Comparison of ENCODE assay signal across 12 cellular contexts in the genomic region with DNA sequence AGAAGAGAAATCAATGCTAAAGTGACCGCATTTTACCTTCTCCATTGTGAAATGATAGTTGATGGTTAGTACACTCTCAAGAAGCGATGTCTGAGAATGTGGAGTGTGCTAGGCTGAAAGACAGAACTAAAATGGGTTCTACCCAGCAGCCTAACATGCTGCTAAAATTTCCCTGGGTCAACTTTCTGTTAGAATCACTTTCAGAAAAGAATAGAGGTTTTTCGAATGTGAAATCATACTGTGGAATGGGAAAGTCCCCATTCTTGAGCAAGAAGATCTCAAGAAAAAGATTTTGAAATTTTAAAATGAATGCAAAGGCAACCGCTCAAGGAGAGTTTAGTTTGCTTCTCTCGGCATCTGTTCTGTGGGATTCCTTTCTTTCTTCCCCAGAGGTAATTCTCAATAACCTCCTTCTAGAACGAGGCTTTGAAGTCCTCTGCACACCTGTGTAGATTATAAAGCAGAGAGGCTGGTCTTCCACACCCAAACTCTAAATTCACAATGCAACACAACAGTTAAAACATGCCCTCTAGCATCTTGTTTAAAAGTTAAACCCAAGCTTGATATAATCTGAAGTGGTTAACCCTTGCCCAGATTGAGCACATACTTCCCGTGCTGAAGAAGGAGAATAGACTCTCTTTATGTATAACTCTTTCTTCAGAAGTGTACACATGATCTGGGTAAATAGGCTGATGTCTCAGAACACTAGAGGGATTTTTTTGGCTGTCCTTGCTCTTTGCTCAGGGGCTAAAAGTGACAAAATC.
DNase-seq lines count a peak whose midpoint lies in the region; ATAC-seq lines count a peak whose summit lies in the region.
"Had no signal": no experiment of that assay in that cellular context is flagged by ENCODE, and none has a peak within 500 bp of the region (broad histone marks: within the 10 kb centered on the region; RNA-seq: fewer than 3 reads in every experiment).

No MANE protein-coding gene starts in this region.

- H3K36me3 ChIP-seq in SJCRH30, result no peaks in the 10 kb centered on the region

- no peak overlapping the region for H3K4me3 ChIP-seq in SJCRH30
- H3K4me3 ChIP-seq: smooth muscle cell had no signal

- H3K27ac Mint-ChIP-seq in activated naive CD8-positive, alpha-beta T cell treated with anti-CD3 and anti-CD28 coated beads, Interleukin-2, amount 50 U/mL, for 24 hours, result peak overlapping the region; percentile 34

- intact Hi-C loops in left ventricle myocardium superior (cut with micrococcal nuclease), result no loop called here

- H3K4me3 Mint-ChIP-seq in activated naive CD8-positive, alpha-beta T cell treated with anti-CD3 and anti-CD28 coated beads, Interleukin-2, amount 50 U/mL, for 24 hours, result no peak overlapping the region

- DNase-seq in activated naive CD8-positive, alpha-beta T cell treated with anti-CD3 and anti-CD28 coated beads, Interleukin-2, amount 50 U/mL, for 24 hours, result no peak
- DNase-seq in SJCRH30, result no peak
- DNase-seq in NCI-H1436 treated with DMSO at 0.1 percent for 48 hours (lab: John Stamatoyannopoulos, UW), result no peak
- no peak for DNase-seq in left ventricle myocardium superior
- DNase-seq in A172 (ENCODE audit: low spot score), result no peak
- DNase-seq: central memory CD4-positive, alpha-beta T cell; DMS153; RPMI8226 had no signal

- no peaks in the 10 kb centered on the region for H3K27me3 Mint-ChIP-seq in activated naive CD8-positive, alpha-beta T cell treated with anti-CD3 and anti-CD28 coated beads, Interleukin-2, amount 50 U/mL, for 24 hours

- no peaks in the 10 kb centered on the region for H3K27me3 ChIP-seq in SJCRH30

- H3K4me1 ChIP-seq in SJCRH30, result no peaks in the 10 kb centered on the region

- H3K9me3 Mint-ChIP-seq in activated naive CD8-positive, alpha-beta T cell treated with anti-CD3 and anti-CD28 coated beads, Interleukin-2, amount 50 U/mL, for 24 hours, result no peaks in the 10 kb centered on the region

- ATAC-seq in GM18498 (IDR thresholded peaks at IDR 0.05; ENCODE audit: unreplicated experiment), result peak; percentile 79
- ATAC-seq in GM19452 (IDR thresholded peaks at IDR 0.05; ENCODE audit: unreplicated experiment), result peak; percentile 65
- ATAC-seq in HG03045 (IDR thresholded peaks at IDR 0.05; ENCODE audit: unreplicated experiment), result peak; percentile 85
- peak; percentile 61 for ATAC-seq in activated naive CD8-positive, alpha-beta T cell treated with anti-CD3 and anti-CD28 coated beads, Interleukin-2, amount 50 U/mL, for 24 hours
- no peak for ATAC-seq in left ventricle myocardium superior

- H3K36me3 Mint-ChIP-seq in activated naive CD8-positive, alpha-beta T cell treated with anti-CD3 and anti-CD28 coated beads, Interleukin-2, amount 50 U/mL, for 24 hours (ENCODE audit: low read depth), result peaks cover 2% of the 10 kb centered on the region

- H3K27ac ChIP-seq in SJCRH30, result no peak overlapping the region

- no peaks in the 10 kb centered on the region for H3K9me3 ChIP-seq in SJCRH30 (replicated peaks)

- H3K4me1 Mint-ChIP-seq in activated naive CD8-positive, alpha-beta T cell treated with anti-CD3 and anti-CD28 coated beads, Interleukin-2, amount 50 U/mL, for 24 hours, result peaks cover 42% of the 10 kb centered on the region
